8 cellular contexts compared by ENCODE assay signal in the genomic region with DNA sequence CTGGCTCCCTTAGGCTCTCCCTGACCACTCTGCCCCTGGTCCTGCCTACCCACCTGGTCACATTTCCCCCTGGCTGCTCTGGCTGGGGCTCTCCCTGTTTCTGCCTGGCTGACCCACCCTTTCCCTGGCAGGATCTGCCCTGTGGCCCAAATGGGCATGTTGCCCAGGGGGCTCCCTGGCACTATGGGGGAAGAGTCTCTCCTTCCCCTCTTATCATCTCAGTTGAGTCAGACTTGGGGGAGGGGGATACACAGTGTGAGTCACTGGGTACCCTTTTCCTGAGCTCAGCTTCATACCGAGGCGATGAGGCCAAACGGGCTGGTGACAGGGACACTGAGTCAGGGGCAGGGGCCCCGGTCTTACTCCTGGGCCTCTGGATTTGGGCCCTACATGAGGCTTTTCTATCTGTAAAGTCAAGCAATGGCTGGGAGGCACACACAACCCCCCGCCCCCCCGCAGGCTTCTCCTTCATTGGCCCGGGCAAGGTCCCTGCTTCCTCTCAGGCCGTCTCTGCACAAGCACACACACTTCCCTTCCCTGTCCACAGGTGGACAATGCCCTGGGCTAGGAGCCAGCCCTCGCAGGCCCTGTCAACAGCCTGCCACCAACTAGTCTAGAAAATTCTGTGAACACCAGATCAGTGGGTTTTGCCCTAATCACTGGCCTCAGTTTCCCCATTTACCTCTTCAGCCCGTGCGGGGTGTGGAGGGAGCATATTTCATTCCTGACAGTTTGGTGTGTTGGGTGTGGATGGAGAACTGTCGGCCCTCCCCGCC. TPM values are rescaled to one million over a fixed set of nuclear protein-coding genes. Genes with fewer than 3 reads are reported as not detected.
DNase-seq lines count a peak whose midpoint lies in the region; ATAC-seq and TF ChIP-seq lines count a peak whose summit lies in the region.

No MANE protein-coding gene starts in this region.

- H3K4ac ChIP-seq in trophoblast cell (ENCODE audit: low read depth, low read length), result peak overlapping the region; percentile 47

- H3K27ac ChIP-seq in trophoblast cell (ENCODE audit: low read depth, low read length) (peak overlapping the region; percentile 78), Karpas-422 (ENCODE audit: low read length) (no peak overlapping the region)

- H3K18ac ChIP-seq in trophoblast cell (ENCODE audit: low read length), result peak overlapping the region; percentile 86

- H3K9ac ChIP-seq in trophoblast cell (ENCODE audit: low read length), result no peak overlapping the region
- no peak overlapping the region for H3K9ac ChIP-seq in Karpas-422 (ENCODE audit: low read length)

- no peak for ATAC-seq in GM18502 (IDR thresholded peaks at IDR 0.05; ENCODE audit: poor library complexity, unreplicated experiment)

- H3K36me3 ChIP-seq in trophoblast cell (ENCODE audit: control insufficient read depth in 1 of 2, insufficient read depth in 2 of 2, low read length in 2 of 2) (peaks cover 0 to under 1% of the 10 kb centered on the region in 2 experiments), Karpas-422 (ENCODE audit: insufficient read depth, low read length) (no peaks in the 10 kb centered on the region)

- H3K4me3 ChIP-seq in fibroblast of mammary gland (ENCODE audit: control insufficient read depth, low read depth, low read length), result peak overlapping the region; percentile 22
- H3K4me3 ChIP-seq in trophoblast cell (ENCODE audit: low read depth, low read length), result no peak overlapping the region
- H3K4me3 ChIP-seq in Karpas-422 (ENCODE audit: low read length), result no peak overlapping the region

- H2AFZ ChIP-seq in trophoblast cell (ENCODE audit: insufficient read depth, low read length, poor library complexity) (peak overlapping the region; percentile 52), Karpas-422 (ENCODE audit: low read length) (no peak overlapping the region)

- no peak overlapping the region for H4K12ac ChIP-seq in trophoblast cell (ENCODE audit: low read depth, low read length)

- H3K14ac ChIP-seq in trophoblast cell (ENCODE audit: low read length), result peak overlapping the region; percentile 81

- no peak for TF ChIP-seq CTCF in fibroblast of mammary gland (conservative IDR thresholded peaks at IDR 0.05; ENCODE audit: control insufficient read depth, insufficient read depth, low read depth, low read length)

- H3K27me3 ChIP-seq in trophoblast cell (ENCODE audit: insufficient read depth, low read length) (no peaks in the 10 kb centered on the region), Karpas-422 (ENCODE audit: low read length) (no peaks in the 10 kb centered on the region)

- peaks cover 14% of the 10 kb centered on the region for H3K79me2 ChIP-seq in trophoblast cell (ENCODE audit: control insufficient read depth, insufficient read depth, low read length, poor library complexity)
- no peaks in the 10 kb centered on the region for H3K79me2 ChIP-seq in Karpas-422 (ENCODE audit: low read length)

- H3K9me3 ChIP-seq in trophoblast cell (ENCODE audit: insufficient read depth, low read depth, low read length) (peaks cover 3% of the 10 kb centered on the region), Karpas-422 (ENCODE audit: low read length) (no peaks in the 10 kb centered on the region)

- peaks cover 32 to 46% of the 10 kb centered on the region in 2 experiments for H3K4me1 ChIP-seq in trophoblast cell (ENCODE audit: control insufficient read depth in 1 of 2, insufficient read depth in 2 of 2, low read length in 2 of 2)
- peaks cover 15% of the 10 kb centered on the region for H3K4me1 ChIP-seq in Karpas-422 (ENCODE audit: low read length)

- peak overlapping the region; percentile 68 for H4K8ac ChIP-seq in trophoblast cell (ENCODE audit: low read depth, low read length)

- H4K91ac ChIP-seq in trophoblast cell (ENCODE audit: low read depth, low read length), result peak overlapping the region; percentile 91

- H2BK5ac ChIP-seq in trophoblast cell (ENCODE audit: low read depth, low read length, poor library complexity), result peak overlapping the region; percentile 66

- H3K4me2 ChIP-seq in trophoblast cell (ENCODE audit: low read length), result peak overlapping the region; percentile 78
- H3K4me2 ChIP-seq in Karpas-422 (ENCODE audit: low read depth, low read length, poor library complexity, severe bottlenecking), result no peak overlapping the region

- DNase-seq in EH (ENCODE audit: low read depth), result peak; percentile 81
- peak; percentile 35 for DNase-seq in RKO (ENCODE audit: low spot score)
- peak; percentile 53 for DNase-seq in fibroblast of mammary gland (ENCODE audit: low read depth)
- peak in 1 of 2 donors; percentile 16 for DNase-seq in trophoblast cell
- no peak for DNase-seq in COR-L47 (lab: John Stamatoyannopoulos, UW)
- no peak for DNase-seq in Karpas-422
- DNase-seq in activated CD8-positive, alpha-beta memory T cell treated with anti-CD3 and anti-CD28 coated beads for 24 hours, result no peak

- WGBS in trophoblast cell (ENCODE audit: extremely low coverage, insufficient coverage, insufficient read length), result no CpG with 5 or more reads among the region's 13 CpGs

- peak overlapping the region; percentile 91 for H2BK12ac ChIP-seq in trophoblast cell (ENCODE audit: low read length)

- H3K9me2 ChIP-seq in Karpas-422 (replicated peaks; ENCODE audit: insufficient read depth, low read length), result no peaks in the 10 kb centered on the region

- no peak overlapping the region for H3K23ac ChIP-seq in trophoblast cell (ENCODE audit: low read length)

- H4K20me1 ChIP-seq in Karpas-422 (ENCODE audit: insufficient read depth, low read depth, low read length), result no peaks in the 10 kb centered on the region

- H2AK5ac ChIP-seq in trophoblast cell (ENCODE audit: low read length), result peak overlapping the region; percentile 79

- H2BK120ac ChIP-seq in trophoblast cell (ENCODE audit: insufficient read depth, low read length, poor library complexity), result peak overlapping the region; percentile 85

- peaks cover 47% of the 10 kb centered on the region for H3K79me1 ChIP-seq in trophoblast cell (ENCODE audit: low read length)

RNA-seq across cellular contexts. Expression of gene FLNC, which starts 0.6 kb away (rescaled TPM):
- polyA plus RNA-seq in trophoblast cell (2013), result 81.4 and 85.6 TPM in 2 replicates
- not detected in 2 replicates for total RNA-seq in Karpas-422 (2014; rRNA removed; shearing (Covaris generic); ENCODE audit: low replicate concordance)

RNA-seq across cellular contexts. Expression of gene ATP6V1F, which starts 33.1 kb away (rescaled TPM):
- polyA plus RNA-seq in trophoblast cell (2013), result 282 and 295 TPM in 2 replicates
- total RNA-seq in Karpas-422 (2014; rRNA removed; shearing (Covaris generic); ENCODE audit: low replicate concordance), result 184 and 208 TPM in 2 replicates

RNA-seq across cellular contexts. Expression of gene CCDC136, which starts 37.8 kb away (rescaled TPM):
- polyA plus RNA-seq in trophoblast cell (2013), result 3.2 and 3.6 TPM in 2 replicates
- total RNA-seq in Karpas-422 (2014; rRNA removed; shearing (Covaris generic); ENCODE audit: low replicate concordance), result 25.9 and 32.5 TPM in 2 replicates

RNA-seq across cellular contexts. Expression of gene OPN1SW, which starts 54.0 kb away (rescaled TPM):
- not detected in 2 replicates for polyA plus RNA-seq in trophoblast cell (2013)
- not detected in 2 replicates for total RNA-seq in Karpas-422 (2014; rRNA removed; shearing (Covaris generic); ENCODE audit: low replicate concordance)

Comparison
In these comparisons a context has a peak if more than half of its experiments do, and no peak if none do; other contexts are left out.
1. DNase-seq: peak in EH (single experiment), RKO (single experiment) and fibroblast of mammary gland (single experiment); none in COR-L47 (single experiment), Karpas-422 (single experiment) and activated CD8-positive, alpha-beta memory T cell treated with anti-CD3 and anti-CD28 coated beads for 24 hours (single experiment).